ENCODE assay signal across 7 cellular contexts in the genomic region with DNA sequence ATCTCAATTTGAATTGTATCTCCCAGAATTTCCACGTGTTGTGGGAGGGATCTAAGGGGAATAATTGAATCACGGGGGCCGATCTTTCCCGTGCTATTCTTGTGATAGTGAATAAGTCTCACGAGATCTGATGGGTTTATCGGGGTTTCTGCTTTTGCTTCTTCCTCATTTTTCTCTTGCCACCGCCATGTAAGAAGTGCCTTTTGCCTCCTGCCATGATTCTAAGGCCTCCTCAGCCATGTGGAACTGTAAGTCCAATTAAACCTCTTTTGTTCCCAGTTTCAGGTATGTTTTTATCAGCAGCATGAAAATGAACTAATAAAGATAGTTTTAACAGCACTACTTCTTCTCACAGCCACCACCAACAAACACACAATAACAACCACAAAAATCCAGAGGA.
DNase-seq lines count a peak whose midpoint lies in the region; ATAC-seq, FAIRE-seq and TF ChIP-seq lines count a peak whose summit lies in the region.
"Not testable (repeated sequence)": the region's sequence is repeated elsewhere in the genome, so short reads cannot be mapped to it uniquely, and the experiment has no call there.

No MANE protein-coding gene starts in this region.

- peaks cover 9 to 18% (median 10%) of the 10 kb centered on the region in 4 donors for H3K4me1 Mint-ChIP-seq in CD4-positive, alpha-beta memory T cell
- not testable (repeated sequence) for H3K4me1 Mint-ChIP-seq in T-helper 17 cell
- peaks cover 8 to 10% of the 10 kb centered on the region in 2 donors for H3K4me1 Mint-ChIP-seq in natural killer cell treated with Interleukin-12 subunit alpha and Interleukin-12 subunit beta and Interleukin-15 and Interleukin-18, amount 100 ng/mL, for 72 hours (ENCODE audit: low read depth in 2 of 2)
- peaks cover 16% of the 10 kb centered on the region for H3K4me1 Mint-ChIP-seq in stimulated activated naive CD8-positive, alpha-beta T cell treated with anti-CD3 and anti-CD28 coated beads, Interleukin-15, Interleukin-2, amounts not matched to agents 100 ng/mL and 50 ng/mL, for 24 hours (ENCODE audit: low read depth)

- H3K4me3 ChIP-seq in CD4-positive, alpha-beta memory T cell (ENCODE audit: low read length in 2 of 2); KMS-11 (IDR thresholded peaks at IDR 0.05; ENCODE audit: insufficient read depth, low read depth, low read length); K562; fibroblast of lung (replicated peaks in 1 of 4; ENCODE audit: control extremely low read depth in 1 of 4, insufficient read depth in 1 of 4, low read depth in 3 of 4, low read length in 4 of 4): not testable (repeated sequence)

- BruUV-seq in K562 (replicated peaks; lab: Mats Ljungman, UMichigan): not testable (repeated sequence)

- not testable (repeated sequence) for H3K36me3 ChIP-seq in CD4-positive, alpha-beta memory T cell (ENCODE audit: insufficient read depth, low read length); KMS-11 (ENCODE audit: insufficient read depth); K562 (ENCODE audit: control insufficient read depth, insufficient read depth, low read length); fibroblast of lung (ENCODE audit: control insufficient read depth, insufficient read depth, low read length)

- H2AFZ ChIP-seq in KMS-11 (ENCODE audit: low read depth); K562 (ENCODE audit: low read depth, low read length): not testable (repeated sequence)
- peak overlapping the region; percentile 87 for H2AFZ ChIP-seq in fibroblast of lung (ENCODE audit: low read length)

- H3K4me1 ChIP-seq in CD4-positive, alpha-beta memory T cell (ENCODE audit: insufficient read depth, low read length); K562 (replicated peaks in 1 of 2; ENCODE audit: control insufficient read depth in 2 of 2, insufficient read depth in 2 of 2, low read length in 2 of 2); fibroblast of lung (ENCODE audit: control insufficient read depth, extremely low read depth, insufficient read depth, low read length): not testable (repeated sequence)
- peaks cover 31% of the 10 kb centered on the region for H3K4me1 ChIP-seq in KMS-11 (ENCODE audit: low read depth, poor library complexity, severe bottlenecking)

- not testable (repeated sequence) for FAIRE-seq in K562 (lab: Jason Lieb, UNC)

- H4K20me1 ChIP-seq in KMS-11 (ENCODE audit: insufficient read depth); K562 (replicated peaks; ENCODE audit: control insufficient read depth, insufficient read depth, low read length); fibroblast of lung (ENCODE audit: control insufficient read depth, extremely low read depth, insufficient read depth, low read length): not testable (repeated sequence)

- TF ChIP-seq CTCF in KMS-11 (conservative IDR thresholded peaks at IDR 0.05; ENCODE audit: low read depth, low read length); K562 (IDR thresholded peaks at IDR 0.05 in 2 of 3, conservative IDR thresholded peaks at IDR 0.05 in 1 of 3; ENCODE audit: insufficient read depth in 2 of 3, low read depth in 1 of 3, low read length in 3 of 3); fibroblast of lung (conservative IDR thresholded peaks at IDR 0.05 in 1 of 2, IDR thresholded peaks at IDR 0.05 in 1 of 2; ENCODE audit: low read depth in 1 of 2, low read length in 2 of 2): not testable (repeated sequence)

- not testable (repeated sequence) for H3K9me3 Mint-ChIP-seq in CD4-positive, alpha-beta memory T cell; stimulated activated naive CD8-positive, alpha-beta T cell treated with anti-CD3 and anti-CD28 coated beads, Interleukin-15, Interleukin-2, amounts not matched to agents 100 ng/mL and 50 ng/mL, for 24 hours
- H3K9me3 Mint-ChIP-seq in natural killer cell treated with Interleukin-12 subunit alpha and Interleukin-12 subunit beta and Interleukin-15 and Interleukin-18, amount 100 ng/mL, for 72 hours: peaks cover 10% of the 10 kb centered on the region

- H3K79me2 ChIP-seq in KMS-11 (ENCODE audit: insufficient read depth, low read depth); K562 (ENCODE audit: control insufficient read depth, insufficient read depth, low read length); fibroblast of lung (ENCODE audit: control insufficient read depth, insufficient read depth, low read length): not testable (repeated sequence)

- WGBS in K562 (ENCODE audit: insufficient coverage, low coverage, missing lambda C conversion rate): 51% methylated on average over 7 of the region's 7 CpGs

- H3K9ac ChIP-seq in KMS-11; K562 (ENCODE audit: insufficient read depth in 1 of 2, low read depth in 2 of 2, low read length in 2 of 2); fibroblast of lung (ENCODE audit: insufficient read depth, low read length): not testable (repeated sequence)

- TF ChIP-seq EP300 in K562 (IDR thresholded peaks at IDR 0.05; ENCODE audit: low read length): not testable (repeated sequence)

- peak overlapping the region in 6 of 8 donors; percentile 29 to 74 (median 60) for H3K4me3 Mint-ChIP-seq in CD4-positive, alpha-beta memory T cell
- not testable (repeated sequence) for H3K4me3 Mint-ChIP-seq in T-helper 17 cell; stimulated activated naive CD8-positive, alpha-beta T cell treated with anti-CD3 and anti-CD28 coated beads, Interleukin-15, Interleukin-2, amounts not matched to agents 100 ng/mL and 50 ng/mL, for 24 hours
- H3K4me3 Mint-ChIP-seq in natural killer cell treated with Interleukin-12 subunit alpha and Interleukin-12 subunit beta and Interleukin-15 and Interleukin-18, amount 100 ng/mL, for 72 hours: peak overlapping the region; percentile 1

- H3K27ac Mint-ChIP-seq in CD4-positive, alpha-beta memory T cell: peak overlapping the region in 3 of 7 donors; percentile 1 to 84 (median 5)
- H3K27ac Mint-ChIP-seq in T-helper 17 cell: peak overlapping the region; percentile 57
- peak overlapping the region in 1 of 2 donors; percentile 75 for H3K27ac Mint-ChIP-seq in natural killer cell treated with Interleukin-12 subunit alpha and Interleukin-12 subunit beta and Interleukin-15 and Interleukin-18, amount 100 ng/mL, for 72 hours
- H3K27ac Mint-ChIP-seq in stimulated activated naive CD8-positive, alpha-beta T cell treated with anti-CD3 and anti-CD28 coated beads, Interleukin-15, Interleukin-2, amounts not matched to agents 100 ng/mL and 50 ng/mL, for 24 hours: peak overlapping the region; percentile 19

- peak overlapping the region; percentile 50 for H3K4me2 ChIP-seq in KMS-11
- H3K4me2 ChIP-seq in K562 (ENCODE audit: insufficient read depth, low read length); fibroblast of lung (ENCODE audit: extremely low read depth, insufficient read depth, low read length): not testable (repeated sequence)

- in situ Hi-C loops in K562 (cut with MboI): not testable (repeated sequence)

- not testable (repeated sequence) for H3K27ac ChIP-seq in CD4-positive, alpha-beta memory T cell (ENCODE audit: low read depth, low read length); KMS-11; K562 (ENCODE audit: extremely low read depth, low read depth, low read length); fibroblast of lung (ENCODE audit: insufficient read depth, low read length)

- not testable (repeated sequence) for ATAC-seq in T-helper 17 cell; K562; natural killer cell treated with Interleukin-12 subunit alpha and Interleukin-12 subunit beta and Interleukin-15 and Interleukin-18, amount 100 ng/mL, for 72 hours

- not testable (repeated sequence) for TF ChIP-seq POLR2A in K562 (conservative IDR thresholded peaks at IDR 0.05)

- not testable (repeated sequence) for H3K27me3 ChIP-seq in CD4-positive, alpha-beta memory T cell (ENCODE audit: insufficient read depth, low read length); KMS-11 (ENCODE audit: insufficient read depth, low read depth); K562 (ENCODE audit: control insufficient read depth in 2 of 2, insufficient read depth in 2 of 2, low read length in 2 of 2); fibroblast of lung (ENCODE audit: control insufficient read depth, insufficient read depth, low read length)

- not testable (repeated sequence) for H3K36me3 Mint-ChIP-seq in CD4-positive, alpha-beta memory T cell; T-helper 17 cell (ENCODE audit: low read depth); natural killer cell treated with Interleukin-12 subunit alpha and Interleukin-12 subunit beta and Interleukin-15 and Interleukin-18, amount 100 ng/mL, for 72 hours; stimulated activated naive CD8-positive, alpha-beta T cell treated with anti-CD3 and anti-CD28 coated beads, Interleukin-15, Interleukin-2, amounts not matched to agents 100 ng/mL and 50 ng/mL, for 24 hours (ENCODE audit: low read depth)

- CTCF ChIA-PET in CD4-positive, alpha-beta memory T cell (lab: Charles Lee; ENCODE audit: partially characterized antibody): interaction anchor here (1.6 kb wide), 1 partner anchor 54 kb away, joined by 3 read pairs; no protein-coding TSS in a partner anchor
- CTCF ChIA-PET in K562 (lab: Yijun Ruan, JAX; ENCODE audit: low intra/inter-chr PET ratio): not testable (repeated sequence)

- H3K27me3 Mint-ChIP-seq in CD4-positive, alpha-beta memory T cell; T-helper 17 cell; natural killer cell treated with Interleukin-12 subunit alpha and Interleukin-12 subunit beta and Interleukin-15 and Interleukin-18, amount 100 ng/mL, for 72 hours: not testable (repeated sequence)
- peaks cover 10% of the 10 kb centered on the region for H3K27me3 Mint-ChIP-seq in stimulated activated naive CD8-positive, alpha-beta T cell treated with anti-CD3 and anti-CD28 coated beads, Interleukin-15, Interleukin-2, amounts not matched to agents 100 ng/mL and 50 ng/mL, for 24 hours

- H3K9me3 ChIP-seq in CD4-positive, alpha-beta memory T cell (ENCODE audit: control insufficient read depth in 1 of 2, low read length in 2 of 2); T-helper 17 cell (ENCODE audit: control insufficient read depth, low read length, poor library complexity, severe bottlenecking); K562 (replicated peaks; ENCODE audit: control insufficient read depth, insufficient read depth, low read depth, low read length); fibroblast of lung (ENCODE audit: control insufficient read depth, insufficient read depth, low read depth, low read length): not testable (repeated sequence)

- not testable (repeated sequence) for DNase-seq in CD4-positive, alpha-beta memory T cell; T-helper 17 cell; K562 (ENCODE audit: extremely low read depth in 1 of 4, low spot score in 3 of 4); fibroblast of lung (ENCODE audit: low read depth in 2 of 2); natural killer cell treated with Interleukin-12 subunit alpha and Interleukin-12 subunit beta and Interleukin-15 and Interleukin-18, amount 100 ng/mL, for 72 hours (ENCODE audit: low spot score)

- intact Hi-C loops in CD4-positive, alpha-beta memory T cell (cut with micrococcal nuclease); K562 (cut with micrococcal nuclease): not testable (repeated sequence)

- POLR2A ChIA-PET in CD4-positive, alpha-beta memory T cell (lab: Charles Lee; ENCODE audit: partially characterized antibody); K562 (lab: Yijun Ruan, JAX): not testable (repeated sequence)

- not testable (repeated sequence) for H3K9me1 ChIP-seq in K562 (ENCODE audit: control insufficient read depth, insufficient read depth, low read length)

- not testable (repeated sequence) for TF ChIP-seq RAD21 in K562 (CRISPR knock-in tag; conservative IDR thresholded peaks at IDR 0.05 in 1 of 2, IDR thresholded peaks at IDR 0.05 in 1 of 2)
